Comparison of ENCODE assay signal across 12 cellular contexts in genomic region chr6:73712536-73712935, GRCh38.
"Had no signal": no experiment of that assay in that cellular context is flagged by ENCODE, and none has a peak within 500 bp of the region (broad histone marks: within the 10 kb centered on the region; RNA-seq: fewer than 3 reads in every experiment).

No MANE protein-coding gene starts in this region.

- ATAC-seq: left ventricle myocardium superior, T-cell had no signal

- H3K9me3 ChIP-seq: ascending aorta, breast epithelium, stomach, testis had no signal

- H3K27ac ChIP-seq: testis had no signal

- DNase-seq: activated CD4-positive, CD25-positive, alpha-beta regulatory T cell treated with anti-CD3 and anti-CD28 coated beads, Interleukin-2, amount 50 U/mL, for 72 hours; activated naive CD4-positive, alpha-beta T cell; activated T-cell treated with anti-CD3 and anti-CD28 coated beads for 4 hours; left ventricle myocardium superior; stimulated activated CD4-positive, alpha-beta T cell treated with anti-CD3 and anti-CD28 coated beads, Interleukin-12 subunit alpha, Interleukin-12 subunit beta, amount 100 ng/mL, for 4 hours; stimulated activated CD4-positive, alpha-beta T cell treated with anti-CD3 and anti-CD28 coated beads, Interleukin-2, amount 100 ng/mL, for 24 hours; stomach; T-cell; T-helper 9 cell; testis had no signal

- H3K36me3 ChIP-seq: ascending aorta, breast epithelium, stomach had no signal

- H3K4me3 ChIP-seq: ascending aorta, breast epithelium, stomach, testis had no signal

- H3K27me3 ChIP-seq: ascending aorta, breast epithelium, stomach, testis had no signal

- H3K4me1 ChIP-seq: ascending aorta, breast epithelium, testis had no signal
